Comparison of ENCODE assay signal across 1 cellular context in genomic region chr14:99574099-99574880, GRCh38.
TF ChIP-seq lines count a peak whose summit lies in the region.

No MANE protein-coding gene starts in this region.

TF ChIP-seq in HepG2, 621 proteins besides CTCF, POLR2A, EP300 and RAD21 (continued from another document and continues in another):
- TF ChIP-seq ZNF362 (CRISPR knock-in tag; IDR thresholded peaks at IDR 0.05; ENCODE audit: borderline replicate concordance) (peak; percentile 85), SNAPC4 (CRISPR knock-in tag; IDR thresholded peaks at IDR 0.05) (no peak), MNT (IDR thresholded peaks at IDR 0.05) (peak; percentile 53; the same call in 1 of the 2 replicates), SALL1 (CRISPR knock-in tag; IDR thresholded peaks at IDR 0.05) (0 out of 2 replicates have a peak, but pooled peaks have one; percentile 24), ZNF782 (CRISPR knock-in tag; IDR thresholded peaks at IDR 0.05; ENCODE audit: borderline replicate concordance) (peak; percentile 55; the same call in 1 of the 2 replicates), MTERF4 (CRISPR knock-in tag; IDR thresholded peaks at IDR 0.05) (peak; percentile 32; the same call in 1 of the 2 replicates), PITX1 (CRISPR knock-in tag; IDR thresholded peaks at IDR 0.05) (0 out of 2 replicates have a peak, but pooled peaks have one; percentile 23), PAX8 (CRISPR knock-in tag; IDR thresholded peaks at IDR 0.05; ENCODE audit: borderline replicate concordance) (0 out of 2 replicates have a peak, but pooled peaks have one; percentile 46), ZNF740 (CRISPR knock-in tag; IDR thresholded peaks at IDR 0.05) (no peak), ZNF530 (CRISPR knock-in tag; IDR thresholded peaks at IDR 0.05; ENCODE audit: low read depth) (no peak), HOXA3 (CRISPR knock-in tag; IDR thresholded peaks at IDR 0.05) (no peak; the same call in 1 of the 2 replicates), HNF1A (IDR thresholded peaks at IDR 0.05; ENCODE audit: low read depth) (no peak), HNF1A (CRISPR knock-in tag; IDR thresholded peaks at IDR 0.05; ENCODE audit: borderline replicate concordance) (peak; percentile 39; the same call in 1 of the 2 replicates), IKZF4 (CRISPR knock-in tag; IDR thresholded peaks at IDR 0.05; ENCODE audit: borderline replicate concordance, low read depth, not compliant biosample characterization) (no peak), ERF (CRISPR knock-in tag; IDR thresholded peaks at IDR 0.05) (no peak), HOXD1 (CRISPR knock-in tag; IDR thresholded peaks at IDR 0.05) (no peak), PRPF4 (IDR thresholded peaks at IDR 0.05; ENCODE audit: low read depth, low read length, poor library complexity, severe bottlenecking) (no peak), MLXIP (CRISPR knock-in tag; IDR thresholded peaks at IDR 0.05; ENCODE audit: borderline replicate concordance) (no peak), YY1 (IDR thresholded peaks at IDR 0.05; ENCODE audit: insufficient read depth, insufficient replicate concordance, low read depth, low read length) (no peak), MYC (CRISPR knock-in tag; IDR thresholded peaks at IDR 0.05; ENCODE audit: borderline replicate concordance) (peak; percentile 81), HNF4G (IDR thresholded peaks at IDR 0.05; ENCODE audit: borderline replicate concordance, low read depth, low read length) (peak; percentile 27; the same call in 1 of the 2 replicates), HNF4G (CRISPR knock-in tag; IDR thresholded peaks at IDR 0.05; ENCODE audit: borderline replicate concordance, low read depth) (no peak), TEAD2 (CRISPR knock-in tag; IDR thresholded peaks at IDR 0.05) (no peak), ATM (IDR thresholded peaks at IDR 0.05; ENCODE audit: borderline replicate concordance) (no peak), TFDP1 (CRISPR knock-in tag; IDR thresholded peaks at IDR 0.05; ENCODE audit: borderline replicate concordance) (peak; percentile 48; the same call in 1 of the 2 replicates), ZNF468 (CRISPR knock-in tag; IDR thresholded peaks at IDR 0.05) (no peak), MEIS1 (CRISPR knock-in tag; IDR thresholded peaks at IDR 0.05; ENCODE audit: borderline replicate concordance) (0 out of 2 replicates have a peak, but pooled peaks have one; percentile 53), TEAD3 (CRISPR knock-in tag; optimal IDR thresholded peaks at IDR 0.05; ENCODE audit: borderline replicate concordance) (peak; percentile 98), ZNF263 (CRISPR knock-in tag; IDR thresholded peaks at IDR 0.05) (0 out of 2 replicates have a peak, but pooled peaks have one; percentile 15), KAT7 (CRISPR knock-in tag; IDR thresholded peaks at IDR 0.05; ENCODE audit: borderline replicate concordance) (no peak), ZNF326 (CRISPR knock-in tag; IDR thresholded peaks at IDR 0.05; ENCODE audit: borderline replicate concordance) (no peak), ZBTB14 (CRISPR knock-in tag; IDR thresholded peaks at IDR 0.05) (no peak), ZNF235 (CRISPR knock-in tag; IDR thresholded peaks at IDR 0.05; ENCODE audit: borderline replicate concordance) (no peak)
